Comparison of ENCODE assay signal across 10 cellular contexts in genomic region chr17:2435181-2435741, GRCh38. TPM values are rescaled to one million over a fixed set of nuclear protein-coding genes. Genes with fewer than 3 reads are reported as not detected.
DNase-seq lines count a peak whose midpoint lies in the region; ATAC-seq and TF ChIP-seq lines count a peak whose summit lies in the region.
"Had no signal": no experiment of that assay in that cellular context is flagged by ENCODE, and none has a peak within 500 bp of the region (broad histone marks: within the 10 kb centered on the region; RNA-seq: fewer than 3 reads in every experiment).

No MANE protein-coding gene starts in this region.

- TF ChIP-seq CTCF in ascending aorta (IDR thresholded peaks at IDR 0.05) = no peak

- no peaks in the 10 kb centered on the region for H3K9me3 ChIP-seq in ascending aorta

- no peaks in the 10 kb centered on the region for H3K27me3 ChIP-seq in ascending aorta

- no peak for ATAC-seq in GM18519 (IDR thresholded peaks at IDR 0.05; ENCODE audit: low FRiP score, unreplicated experiment)

- H3K27ac ChIP-seq in angular gyrus (ENCODE audit: low read depth, low read length) (peak overlapping the region; percentile 61), ascending aorta (no peak overlapping the region)

- intact Hi-C loops in ascending aorta (cut with DNase I) = no loop called here

- no peak overlapping the region for H3K4me3 ChIP-seq in ascending aorta

- DNase-seq in AG08395 (ENCODE audit: low spot score) = peak; percentile 10
- DNase-seq in NCI-H1417 treated with DMSO at 0.1 percent for 48 hours (lab: John Stamatoyannopoulos, UW) = peak; percentile 60
- peak; percentile 50 for DNase-seq in iPS-NIHi11 (ENCODE audit: low spot score)
- no peak for DNase-seq in ureter (ENCODE audit: low spot score)
- DNase-seq in SIG-M5 (lab: John Stamatoyannopoulos, UW) = no peak
- no peak for DNase-seq in ascending aorta (ENCODE audit: low spot score in 2 of 2)
- DNase-seq: activated CD4-positive, alpha-beta T cell treated with anti-CD3 and anti-CD28 coated beads, Interleukin-2, amount 10 ng/mL, durations not matched to agents 24 days and 14 days; aorta had no signal

- peaks cover 38 to 44% of the 10 kb centered on the region in 2 donors for H3K36me3 ChIP-seq in ascending aorta

- H3K4me1 ChIP-seq in ascending aorta = no peaks in the 10 kb centered on the region

RNA-seq across cellular contexts. Expression of gene MNT, which starts 34.4 kb away (rescaled TPM):
- total RNA-seq in ureter = 47.4 TPM
- 4.9 TPM for total RNA-seq in ascending aorta

Comparison
In these comparisons a context has a peak if more than half of its experiments do, and no peak if none do; other contexts are left out.
1. DNase-seq: peak in AG08395 (single experiment), NCI-H1417 treated with DMSO at 0.1 percent for 48 hours (single experiment) and iPS-NIHi11 (single experiment); none in ureter (single experiment), SIG-M5 (single experiment) and ascending aorta (0 of 2).